In genomic region chr1:93574511-93574910, GRCh38 we compare ENCODE assay signal across 30 cellular contexts.
DNase-seq lines count a peak whose midpoint lies in the region; ATAC-seq and TF ChIP-seq lines count a peak whose summit lies in the region.
"Had no signal": no experiment of that assay in that cellular context is flagged by ENCODE, and none has a peak within 500 bp of the region (broad histone marks: within the 10 kb centered on the region; RNA-seq: fewer than 3 reads in every experiment).

No MANE protein-coding gene starts in this region.

- H3K4me2 ChIP-seq in mammary epithelial cell (ENCODE audit: insufficient read depth, low read depth, low read length): no peak overlapping the region

- no peaks in the 10 kb centered on the region for H3K27me3 Mint-ChIP-seq in MCF 10A (ENCODE audit: insufficient read depth, unreplicated experiment)
- peaks cover 12% of the 10 kb centered on the region for H3K27me3 Mint-ChIP-seq in endothelial cell (ENCODE audit: unreplicated experiment)
- H3K27me3 Mint-ChIP-seq in neural crest cell (ENCODE audit: low read depth): no peaks in the 10 kb centered on the region
- no peaks in the 10 kb centered on the region for H3K27me3 Mint-ChIP-seq in type B pancreatic cell
- H3K27me3 Mint-ChIP-seq: CD4-positive, alpha-beta T cell; naive thymus-derived CD8-positive, alpha-beta T cell had no signal

- H3K9me3 ChIP-seq in mammary epithelial cell (replicated peaks; ENCODE audit: insufficient read depth, low read length): no peaks in the 10 kb centered on the region
- H3K9me3 ChIP-seq: adrenal gland, pancreas had no signal

- H3K4me1 ChIP-seq in mammary epithelial cell (ENCODE audit: insufficient read depth, low read length): peaks cover 40% of the 10 kb centered on the region

- no peak overlapping the region for H2AFZ ChIP-seq in mammary epithelial cell (ENCODE audit: low read depth, low read length)

- DNase-seq in MCF 10A (ENCODE audit: unreplicated experiment): no peak
- no peak for DNase-seq in mammary epithelial cell
- no peak for DNase-seq in endothelial cell (ENCODE audit: low spot score)
- no peak for DNase-seq in neural crest cell (ENCODE audit: low read depth, low spot score)
- no peak for DNase-seq in type B pancreatic cell (ENCODE audit: extremely low spot score, unreplicated experiment)
- no peak for DNase-seq in stimulated activated CD4-positive, alpha-beta T cell treated with anti-CD3 and anti-CD28 coated beads, Interleukin-1b, Interleukin-23, amount 100 ng/mL, for 48 hours
- no peak for DNase-seq in NCI-H524 (lab: John Stamatoyannopoulos, UW)
- DNase-seq: 8988T; activated CD4-positive, alpha-beta T cell treated with anti-CD3 and anti-CD28 coated beads, Interleukin-2, amount 50 U/mL, for 48 hours; activated naive CD4-positive, alpha-beta T cell treated with Interleukin-2 at 50 U/mL for 16 hours; adrenal gland; brain microvascular endothelial cell; CD4-positive, alpha-beta T cell; effector memory CD4-positive, alpha-beta T cell; foreskin melanocyte; H7; KBM-7; midbrain; MM.1S; naive thymus-derived CD8-positive, alpha-beta T cell; NCI-H2029; NCI-H2227 treated with DMSO at 0.1 percent for 48 hours; NCI-H82; pancreas; right cardiac atrium; stimulated activated CD4-positive, alpha-beta T cell treated with anti-CD3 and anti-CD28 coated beads, Interleukin-4, amount 100 ng/mL, for 1 hour had no signal

- H3K27ac ChIP-seq in mammary epithelial cell (ENCODE audit: insufficient read depth, low read depth, low read length): no peak overlapping the region
- H3K27ac ChIP-seq: brain microvascular endothelial cell had no signal

- H3K27me3 ChIP-seq in mammary epithelial cell (ENCODE audit: insufficient read depth, low read length): no peaks in the 10 kb centered on the region
- H3K27me3 ChIP-seq: adrenal gland, brain microvascular endothelial cell, pancreas had no signal

- no peak overlapping the region for H3K9ac ChIP-seq in mammary epithelial cell (ENCODE audit: insufficient read depth, low read length)

- in situ Hi-C loops in mammary epithelial cell (cut with MboI; ENCODE audit: low sequenced_read_pairs in 2 of 2): loop anchor here in 1 of 2 donors (10.0 kb wide), 1 partner anchor 130 kb away; the partner anchor contains the start of gene FNBP1L

- intact Hi-C loops in MCF 10A (cut with micrococcal nuclease): no loop called here
- intact Hi-C loops in mammary epithelial cell (cut with micrococcal nuclease): loop anchor here (5.0 kb wide), 1 partner anchor 268 kb away; no protein-coding TSS in a partner anchor

- no peak for ATAC-seq in GM21423 (IDR thresholded peaks at IDR 0.05; ENCODE audit: unreplicated experiment)
- ATAC-seq: esophagus mucosa; left lobe of liver; naive thymus-derived CD8-positive, alpha-beta T cell; right cardiac atrium; stimulated activated effector memory CD8-positive, alpha-beta T cell treated with anti-CD3 and anti-CD28 coated beads, Interleukin-12 subunit alpha, Interleukin-12 subunit beta, amount 100 ng/mL, for 72 hours had no signal

- BruUV-seq in MCF 10A (replicated peaks; lab: Mats Ljungman, UMichigan): no TSS peak
- BruUV-seq in mammary epithelial cell (replicated peaks; lab: Mats Ljungman, UMichigan): no TSS peak

- WGBS in mammary epithelial cell (ENCODE audit: low coverage, missing lambda C conversion rate): 89% methylated on average over 5 of the region's 7 CpGs

- H4K20me1 ChIP-seq in mammary epithelial cell (ENCODE audit: insufficient read depth, low read length): no peaks in the 10 kb centered on the region

- H3K4me1 Mint-ChIP-seq in MCF 10A (ENCODE audit: insufficient read depth, unreplicated experiment) (peaks cover 13% of the 10 kb centered on the region), endothelial cell (ENCODE audit: unreplicated experiment) (peaks cover 22% of the 10 kb centered on the region), neural crest cell (peaks cover 34% of the 10 kb centered on the region), type B pancreatic cell (ENCODE audit: unreplicated experiment) (peaks cover 63% of the 10 kb centered on the region)
- H3K4me1 Mint-ChIP-seq: naive thymus-derived CD8-positive, alpha-beta T cell; stimulated activated effector memory CD8-positive, alpha-beta T cell treated with anti-CD3 and anti-CD28 coated beads, Interleukin-12 subunit alpha, Interleukin-12 subunit beta, amount 100 ng/mL, for 72 hours had no signal

- H3K27ac Mint-ChIP-seq in MCF 10A (ENCODE audit: low read depth, unreplicated experiment) (peak overlapping the region; percentile 63), endothelial cell (ENCODE audit: unreplicated experiment) (peak overlapping the region; percentile 10), neural crest cell (ENCODE audit: unreplicated experiment) (peak overlapping the region; percentile 52), type B pancreatic cell (peak overlapping the region; percentile 90)
- H3K27ac Mint-ChIP-seq: CD4-positive, alpha-beta T cell; stimulated activated effector memory CD8-positive, alpha-beta T cell treated with anti-CD3 and anti-CD28 coated beads, Interleukin-12 subunit alpha, Interleukin-12 subunit beta, amount 100 ng/mL, for 72 hours had no signal

- H3K79me2 ChIP-seq in mammary epithelial cell (ENCODE audit: insufficient read depth, low read length): peaks cover 87% of the 10 kb centered on the region

- POLR2A ChIA-PET in MCF 10A (lab: Yijun Ruan, JAX): interaction anchor here (1.2 to 3.8 kb wide), 2 partner anchors 7 to 270 kb away, joined by 3 to 11 read pairs; no protein-coding TSS in a partner anchor

- CTCF ChIA-PET in MCF 10A (lab: Yijun Ruan, JAX): interaction anchor here (0.6 kb wide), 1 partner anchor 1620 kb away, joined by 3 read pairs; no protein-coding TSS in a partner anchor
- CTCF ChIA-PET in mammary epithelial cell (lab: Charles Lee; ENCODE audit: low non-redundant PET): interaction anchor here (0.6 kb wide), 1 partner anchor 208 kb away, joined by 3 read pairs; no protein-coding TSS in a partner anchor

- H3K9me3 Mint-ChIP-seq in MCF 10A (ENCODE audit: unreplicated experiment) (no peaks in the 10 kb centered on the region), endothelial cell (ENCODE audit: unreplicated experiment) (no peaks in the 10 kb centered on the region), neural crest cell (no peaks in the 10 kb centered on the region), type B pancreatic cell (no peaks in the 10 kb centered on the region)
- H3K9me3 Mint-ChIP-seq: CD4-positive, alpha-beta T cell; naive thymus-derived CD8-positive, alpha-beta T cell; stimulated activated effector memory CD8-positive, alpha-beta T cell treated with anti-CD3 and anti-CD28 coated beads, Interleukin-12 subunit alpha, Interleukin-12 subunit beta, amount 100 ng/mL, for 72 hours had no signal

- dilution Hi-C loops in mammary epithelial cell (cut with HindIII; ENCODE audit: low sequenced_read_pairs): no loop called here

- peaks cover 85% of the 10 kb centered on the region for H3K36me3 Mint-ChIP-seq in MCF 10A (ENCODE audit: insufficient read depth, unreplicated experiment)
- H3K36me3 Mint-ChIP-seq in endothelial cell (ENCODE audit: low read depth, unreplicated experiment): peaks cover 34% of the 10 kb centered on the region
- H3K36me3 Mint-ChIP-seq in neural crest cell (ENCODE audit: low read depth): peaks cover 19% of the 10 kb centered on the region
- H3K36me3 Mint-ChIP-seq in type B pancreatic cell: peaks cover 26% of the 10 kb centered on the region
- H3K36me3 Mint-ChIP-seq: stimulated activated effector memory CD8-positive, alpha-beta T cell treated with anti-CD3 and anti-CD28 coated beads, Interleukin-12 subunit alpha, Interleukin-12 subunit beta, amount 100 ng/mL, for 72 hours had no signal

- H3K4me3 Mint-ChIP-seq in MCF 10A (ENCODE audit: unreplicated experiment): no peak overlapping the region
- H3K4me3 Mint-ChIP-seq in endothelial cell (ENCODE audit: unreplicated experiment): peak overlapping the region; percentile 24
- H3K4me3 Mint-ChIP-seq in neural crest cell: peak overlapping the region; percentile 36
- H3K4me3 Mint-ChIP-seq in type B pancreatic cell: peak overlapping the region; percentile 34
- H3K4me3 Mint-ChIP-seq: CD4-positive, alpha-beta T cell; naive thymus-derived CD8-positive, alpha-beta T cell; stimulated activated effector memory CD8-positive, alpha-beta T cell treated with anti-CD3 and anti-CD28 coated beads, Interleukin-12 subunit alpha, Interleukin-12 subunit beta, amount 100 ng/mL, for 72 hours had no signal

- H3K36me3 ChIP-seq in mammary epithelial cell (ENCODE audit: insufficient read depth, low read length): peaks cover 61% of the 10 kb centered on the region
- H3K36me3 ChIP-seq: pancreas had no signal

- TF ChIP-seq CTCF in MCF 10A (IDR thresholded peaks at IDR 0.05; ENCODE audit: unreplicated experiment): no peak
- TF ChIP-seq CTCF in mammary epithelial cell (conservative IDR thresholded peaks at IDR 0.05 in 1 of 2, IDR thresholded peaks at IDR 0.05 in 1 of 2; ENCODE audit: extremely low read depth in 1 of 2, insufficient read depth in 1 of 2, low read depth in 1 of 2, low read length in 2 of 2): no peak
- TF ChIP-seq CTCF in endothelial cell (IDR thresholded peaks at IDR 0.05; ENCODE audit: unreplicated experiment): no peak
- no peak for TF ChIP-seq CTCF in neural crest cell (conservative IDR thresholded peaks at IDR 0.05)
- TF ChIP-seq CTCF in type B pancreatic cell (conservative IDR thresholded peaks at IDR 0.05): no peak

- no peak overlapping the region for H3K4me3 ChIP-seq in mammary epithelial cell (replicated peaks in 1 of 3; ENCODE audit: insufficient read depth in 1 of 3, low read depth in 2 of 3, low read length in 3 of 3)
- H3K4me3 ChIP-seq: adrenal gland, pancreas had no signal

Comparison
In these comparisons a context has a peak if more than half of its experiments do, and no peak if none do; other contexts are left out.
1. H3K27ac Mint-ChIP-seq: peak in every context shown above with its lines; median percentile 90 in type B pancreatic cell; 63 in MCF 10A; 52 in neural crest cell; 10 in endothelial cell.